In the genomic region with DNA sequence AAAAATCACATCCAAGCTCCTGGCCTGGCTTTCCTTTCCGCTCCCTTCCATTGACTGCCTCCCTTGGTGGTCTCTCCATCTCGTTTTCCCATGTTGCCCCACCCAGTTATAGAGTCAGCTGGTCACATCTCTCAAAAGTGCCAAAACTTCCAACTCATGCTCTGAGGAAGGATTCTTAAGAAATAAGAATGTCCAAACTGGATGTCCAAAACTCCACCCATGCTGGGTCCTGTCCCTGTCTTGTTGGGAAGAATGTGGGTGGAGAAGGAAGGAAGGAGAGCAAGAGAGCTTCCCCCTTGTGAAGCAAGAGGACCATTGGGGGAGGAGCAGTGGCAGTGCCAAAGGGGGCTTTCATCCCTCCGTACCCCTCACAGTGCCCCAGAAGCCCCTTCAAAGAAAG, we compare ENCODE assay signal across 25 cellular contexts. TPM values are rescaled to one million over a fixed set of nuclear protein-coding genes. Genes with fewer than 3 reads are reported as not detected.
A peak's percentile ranks its signal among the peaks of the same experiment; 100 is the strongest.
DNase-seq lines count a peak whose midpoint lies in the region; ATAC-seq and TF ChIP-seq lines count a peak whose summit lies in the region.
"Had no signal": no experiment of that assay in that cellular context is flagged by ENCODE, and none has a peak within 500 bp of the region (broad histone marks: within the 10 kb centered on the region; RNA-seq: fewer than 3 reads in every experiment).

No MANE protein-coding gene starts in this region.

- H3K4me1 Mint-ChIP-seq in activated naive CD4-positive, alpha-beta T cell treated with anti-CD3 and anti-CD28 coated beads for 36 hours (ENCODE audit: low read depth) = peaks cover 8% of the 10 kb centered on the region
- no peaks in the 10 kb centered on the region for H3K4me1 Mint-ChIP-seq in activated naive CD4-positive, alpha-beta T cell treated with anti-CD3 and anti-CD28 coated beads, Interleukin-2, amount 10 ng/mL, durations not matched to agents 7 days and 5 days
- H3K4me1 Mint-ChIP-seq in immature natural killer cell = no peaks in the 10 kb centered on the region

- peak; percentile 0 for DNase-seq in activated naive CD4-positive, alpha-beta T cell treated with anti-CD3 and anti-CD28 coated beads for 36 hours
- no peak for DNase-seq in activated naive CD4-positive, alpha-beta T cell treated with anti-CD3 and anti-CD28 coated beads, Interleukin-2, amount 10 ng/mL, durations not matched to agents 7 days and 5 days
- DNase-seq in coronary artery (ENCODE audit: low spot score) (peak; percentile 46), iPS-NIHi7 (ENCODE audit: extremely low spot score) (peak; percentile 1), sigmoid colon (peak; percentile 42), NCI-H2029 (lab: John Stamatoyannopoulos, UW) (no peak), immature natural killer cell (no peak)
- DNase-seq: CD4-positive, CD25-positive, alpha-beta regulatory T cell; DMS153; DND-41; GOT3; HCEC 1CT; Kasumi-1; MV-4-11; NCI-H1105; NCI-H146; NCI-H1930; NCI-H2227 treated with DMSO at 0.1 percent for 48 hours; NCI-H526 treated with DMSO at 0.1 percent for 48 hours; PC-9; RPMI8226; SHP77 had no signal

- H3K27me3 ChIP-seq in sigmoid colon = no peaks in the 10 kb centered on the region
- H3K27me3 ChIP-seq: BLaER1 had no signal

- H3K4me3 ChIP-seq in coronary artery (no peak overlapping the region), sigmoid colon (no peak overlapping the region)
- H3K4me3 ChIP-seq: BLaER1, K562, PC-9 had no signal

- TF ChIP-seq CTCF in coronary artery (IDR thresholded peaks at IDR 0.05) (no peak), sigmoid colon (IDR thresholded peaks at IDR 0.05) (no peak)

- peaks cover 7% of the 10 kb centered on the region for H3K27me3 Mint-ChIP-seq in activated naive CD4-positive, alpha-beta T cell treated with anti-CD3 and anti-CD28 coated beads for 36 hours (ENCODE audit: low read depth)
- H3K27me3 Mint-ChIP-seq in activated naive CD4-positive, alpha-beta T cell treated with anti-CD3 and anti-CD28 coated beads, Interleukin-2, amount 10 ng/mL, durations not matched to agents 7 days and 5 days = peaks cover 51% of the 10 kb centered on the region
- peaks cover 0 to 4% (median 3%) of the 10 kb centered on the region in 3 donors for H3K27me3 Mint-ChIP-seq in immature natural killer cell (ENCODE audit: low read depth in 3 of 3)

- CTCF ChIA-PET in activated naive CD4-positive, alpha-beta T cell treated with anti-CD3 and anti-CD28 coated beads for 36 hours (lab: Charles Lee) = interaction anchor here (0.8 to 1.1 kb wide), 2 partner anchors 68 to 164 kb away, joined by 3 read pairs; no protein-coding TSS in a partner anchor
- CTCF ChIA-PET in activated naive CD4-positive, alpha-beta T cell treated with anti-CD3 and anti-CD28 coated beads, Interleukin-2, amount 10 ng/mL, durations not matched to agents 7 days and 5 days (lab: Charles Lee) = no interaction called here

- intact Hi-C loops in activated naive CD4-positive, alpha-beta T cell treated with anti-CD3 and anti-CD28 coated beads for 36 hours (cut with micrococcal nuclease) = no loop called here
- intact Hi-C loops in sigmoid colon (cut with DNase I) = no loop called here

- 76 to 86% methylated on average over 3 of the region's 3 CpGs for WGBS in sigmoid colon, 2 donors

- TF ChIP-seq EP300 in sigmoid colon (IDR thresholded peaks at IDR 0.05) = no peak

- H3K4me3 Mint-ChIP-seq in activated naive CD4-positive, alpha-beta T cell treated with anti-CD3 and anti-CD28 coated beads for 36 hours = no peak overlapping the region
- H3K4me3 Mint-ChIP-seq in activated naive CD4-positive, alpha-beta T cell treated with anti-CD3 and anti-CD28 coated beads, Interleukin-2, amount 10 ng/mL, durations not matched to agents 7 days and 5 days = no peak overlapping the region
- H3K4me3 Mint-ChIP-seq in immature natural killer cell = peak overlapping the region in 1 of 5 donors; percentile 36
- H3K4me3 Mint-ChIP-seq: CD4-positive, CD25-positive, alpha-beta regulatory T cell had no signal

- H3K27ac ChIP-seq in coronary artery (no peak overlapping the region), sigmoid colon (no peak overlapping the region)
- H3K27ac ChIP-seq: BLaER1, PC-9 had no signal

- H3K4me1 ChIP-seq in sigmoid colon = no peaks in the 10 kb centered on the region

- no peak for ATAC-seq in HG03442 (IDR thresholded peaks at IDR 0.05; ENCODE audit: unreplicated experiment)
- ATAC-seq: K562 had no signal

- H3K9me3 Mint-ChIP-seq in activated naive CD4-positive, alpha-beta T cell treated with anti-CD3 and anti-CD28 coated beads for 36 hours = peaks cover 6% of the 10 kb centered on the region
- peaks cover 3% of the 10 kb centered on the region for H3K9me3 Mint-ChIP-seq in activated naive CD4-positive, alpha-beta T cell treated with anti-CD3 and anti-CD28 coated beads, Interleukin-2, amount 10 ng/mL, durations not matched to agents 7 days and 5 days
- no peaks in the 10 kb centered on the region for H3K9me3 Mint-ChIP-seq in immature natural killer cell

- no peaks in the 10 kb centered on the region for H3K9me3 ChIP-seq in sigmoid colon

- no peak overlapping the region for H3K27ac Mint-ChIP-seq in activated naive CD4-positive, alpha-beta T cell treated with anti-CD3 and anti-CD28 coated beads for 36 hours
- no peak overlapping the region for H3K27ac Mint-ChIP-seq in activated naive CD4-positive, alpha-beta T cell treated with anti-CD3 and anti-CD28 coated beads, Interleukin-2, amount 10 ng/mL, durations not matched to agents 7 days and 5 days
- no peak overlapping the region for H3K27ac Mint-ChIP-seq in immature natural killer cell
- H3K27ac Mint-ChIP-seq: CD4-positive, CD25-positive, alpha-beta regulatory T cell had no signal

- TF ChIP-seq POLR2A in sigmoid colon (IDR thresholded peaks at IDR 0.05) = no peak

- H3K36me3 ChIP-seq in sigmoid colon = no peaks in the 10 kb centered on the region
- H3K36me3 ChIP-seq: BLaER1 had no signal

- no peaks in the 10 kb centered on the region for H3K36me3 Mint-ChIP-seq in activated naive CD4-positive, alpha-beta T cell treated with anti-CD3 and anti-CD28 coated beads for 36 hours (ENCODE audit: low read depth)
- no peaks in the 10 kb centered on the region for H3K36me3 Mint-ChIP-seq in activated naive CD4-positive, alpha-beta T cell treated with anti-CD3 and anti-CD28 coated beads, Interleukin-2, amount 10 ng/mL, durations not matched to agents 7 days and 5 days
- no peaks in the 10 kb centered on the region for H3K36me3 Mint-ChIP-seq in immature natural killer cell

RNA-seq across cellular contexts. Expression of a gene that starts 44.6 kb away (rescaled TPM):
- total RNA-seq in activated naive CD4-positive, alpha-beta T cell treated with anti-CD3 and anti-CD28 coated beads for 36 hours = 10 to 100 TPM; 45.5 to 52.0 TPM
- total RNA-seq in sigmoid colon = 10 to 100 TPM in 3 of 4 donors, 1 to 10 TPM in 1; 9.2 to 28.5 (median 14.1) TPM
- 10 to 100 TPM in 1 of 3 donors, 1 to 10 TPM in 2; 7.2 to 20.8 (median 9.0) TPM for polyA plus RNA-seq in sigmoid colon
- 1 to 10 TPM; 1.0 to 3.4 (median 3.0) TPM for polyA plus RNA-seq in immature natural killer cell

Comparison
In these comparisons a context has a peak if more than half of its experiments do, and no peak if none do; other contexts are left out.
1. DNase-seq: peak in activated naive CD4-positive, alpha-beta T cell treated with anti-CD3 and anti-CD28 coated beads for 36 hours (single experiment), coronary artery (single experiment), iPS-NIHi7 (single experiment) and sigmoid colon (single experiment); none in activated naive CD4-positive, alpha-beta T cell treated with anti-CD3 and anti-CD28 coated beads, Interleukin-2, amount 10 ng/mL, durations not matched to agents 7 days and 5 days (single experiment), NCI-H2029 (single experiment) and immature natural killer cell (0 of 3).